Comparison of ENCODE assay signal across 10 cellular contexts in genomic region chr22:47090591-47091240, GRCh38.
DNase-seq lines count a peak whose midpoint lies in the region; ATAC-seq, FAIRE-seq and TF ChIP-seq lines count a peak whose summit lies in the region.
"Had no signal": no experiment of that assay in that cellular context is flagged by ENCODE, and none has a peak within 500 bp of the region (broad histone marks: within the 10 kb centered on the region; RNA-seq: fewer than 3 reads in every experiment).

No MANE protein-coding gene starts in this region.

- H2BK5ac ChIP-seq in H1 (ENCODE audit: low read depth, low read length), result no peak overlapping the region

- no peak for TF ChIP-seq RAD21 in H1 (IDR thresholded peaks at IDR 0.05 in 1 of 2, conservative IDR thresholded peaks at IDR 0.05 in 1 of 2; ENCODE audit: low read depth in 2 of 2, low read length in 2 of 2)

- no peak for TF ChIP-seq POLR2A in H1 (IDR thresholded peaks at IDR 0.05; ENCODE audit: control extremely low read depth in 1 of 2, low read depth in 2 of 2, low read length in 2 of 2)

- H4K8ac ChIP-seq in H1 (ENCODE audit: extremely low read depth, insufficient read depth, low read length), result no peak overlapping the region

- no peak overlapping the region for H2AK5ac ChIP-seq in H1 (ENCODE audit: low read depth, low read length)

- peaks cover 53% of the 10 kb centered on the region for H3K4me1 Mint-ChIP-seq in CD8-positive, alpha-beta T cell (ENCODE audit: low read depth)
- H3K4me1 Mint-ChIP-seq in nephron progenitor cell, result peaks cover 43% of the 10 kb centered on the region

- TF ChIP-seq EP300 in H1 (IDR thresholded peaks at IDR 0.05; ENCODE audit: borderline replicate concordance in 1 of 2, low read depth in 2 of 2, low read length in 2 of 2), result no peak

- H2BK12ac ChIP-seq in H1 (ENCODE audit: low read depth, low read length), result no peak overlapping the region

- no peak overlapping the region for H3K9ac ChIP-seq in H1 (replicated peaks in 1 of 4; ENCODE audit: extremely low read depth in 1 of 4, low read depth in 3 of 4, low read length in 3 of 4)

- H3K23me2 ChIP-seq in H1 (ENCODE audit: low read depth, low read length), result no peaks in the 10 kb centered on the region

- TF ChIP-seq CTCF in CD8-positive, alpha-beta T cell (IDR thresholded peaks at IDR 0.05), result no peak
- TF ChIP-seq CTCF in H1 (IDR thresholded peaks at IDR 0.05; ENCODE audit: control extremely low read depth in 1 of 3, insufficient read depth in 1 of 3, low read depth in 1 of 3, low read length in 3 of 3) (no peak), nephron progenitor cell (IDR thresholded peaks at IDR 0.05) (no peak)

- peak overlapping the region; percentile 76 to 90 for H3K4me2 ChIP-seq in H1 (ENCODE audit: insufficient read depth in 1 of 2, low read depth in 2 of 2, low read length in 2 of 2)

- H3K79me2 ChIP-seq in H1 (ENCODE audit: control insufficient read depth in 1 of 2, insufficient read depth in 2 of 2, low read length in 2 of 2), result no peaks in the 10 kb centered on the region

- H3K36me3 Mint-ChIP-seq in CD8-positive, alpha-beta T cell, result peaks cover 10% of the 10 kb centered on the region
- peaks cover 26% of the 10 kb centered on the region for H3K36me3 Mint-ChIP-seq in nephron progenitor cell (ENCODE audit: low read depth)

- POLR2A ChIA-PET in CD8-positive, alpha-beta T cell (lab: Charles Lee), result no interaction called here
- POLR2A ChIA-PET in H1 (lab: Charles Lee; ENCODE audit: partially characterized antibody), result no interaction called here

- H2BK15ac ChIP-seq in H1 (ENCODE audit: low read length), result no peak overlapping the region

- no peak overlapping the region for H3K18ac ChIP-seq in H1 (ENCODE audit: extremely low read depth, low read length)

- peak overlapping the region; percentile 74 for H3K4me3 Mint-ChIP-seq in CD8-positive, alpha-beta T cell
- H3K4me3 Mint-ChIP-seq in nephron progenitor cell, result peak overlapping the region; percentile 85

- H3K56ac ChIP-seq in H1 (replicated peaks; ENCODE audit: insufficient read length, low read depth, low read length), result no peak overlapping the region

- no peaks in the 10 kb centered on the region for H3K27me3 Mint-ChIP-seq in CD8-positive, alpha-beta T cell (ENCODE audit: low read depth)
- H3K27me3 Mint-ChIP-seq in nephron progenitor cell (ENCODE audit: low read depth, poor library complexity), result peaks cover 15% of the 10 kb centered on the region

- WGBS in H1 (ENCODE audit: extremely low coverage in 1 of 2, insufficient coverage in 1 of 2, insufficient read length in 1 of 2, insufficient replicate concordance in 2 of 2, low coverage in 1 of 2, low lambda C conversion rate in 2 of 2, missing lambda C conversion rate in 1 of 2), 2 experiments, result 14% methylated on average over 23 of the region's 29 CpGs; no CpG with 5 or more reads in 1 of the 2 experiments

- no peaks in the 10 kb centered on the region for H3K9me3 Mint-ChIP-seq in CD8-positive, alpha-beta T cell
- peaks cover 30% of the 10 kb centered on the region for H3K9me3 Mint-ChIP-seq in nephron progenitor cell

- peaks cover 0 to 4% of the 10 kb centered on the region in 2 experiments for H4K20me1 ChIP-seq in H1 (replicated peaks in 1 of 2; ENCODE audit: control insufficient read depth in 1 of 2, insufficient read depth in 2 of 2, low read length in 2 of 2)

- no peaks in the 10 kb centered on the region for H3K27me3 ChIP-seq in CD8-positive, alpha-beta T cell (ENCODE audit: insufficient read depth, low read length)
- H3K27me3 ChIP-seq in SJSA1 (replicated peaks), result no peaks in the 10 kb centered on the region
- H3K27me3 ChIP-seq in H1 (replicated peaks in 1 of 4; ENCODE audit: control insufficient read depth in 3 of 4, extremely low read depth in 1 of 4, insufficient read depth in 3 of 4, low read length in 3 of 4), result no peaks in the 10 kb centered on the region

- H2BK120ac ChIP-seq in H1 (replicated peaks; ENCODE audit: low read depth, low read length), result no peak overlapping the region

- H2AFZ ChIP-seq in H1 (ENCODE audit: low read length), result no peak overlapping the region

- H3K4me1 ChIP-seq in CD8-positive, alpha-beta T cell (ENCODE audit: insufficient read depth, low read length), result peaks cover 9% of the 10 kb centered on the region
- H3K4me1 ChIP-seq in SJSA1 (replicated peaks) (peaks cover 31% of the 10 kb centered on the region), H1 (replicated peaks in 1 of 4; ENCODE audit: control insufficient read depth in 3 of 4, insufficient read depth in 4 of 4, low read length in 3 of 4) (peaks cover 0 to 14% (median 9%) of the 10 kb centered on the region in 4 experiments; a peak in 5 of 7 replicates)

- no peak overlapping the region for H2BK20ac ChIP-seq in H1 (ENCODE audit: low read length)

- intact Hi-C loops in CD8-positive, alpha-beta T cell (cut with DNase I, micrococcal nuclease), result no loop called here

- peak; percentile 80 for ATAC-seq in CD8-positive, alpha-beta T cell
- ATAC-seq in GM21619 (IDR thresholded peaks at IDR 0.05; ENCODE audit: unreplicated experiment), result no peak
- ATAC-seq in GM21576 (IDR thresholded peaks at IDR 0.05; ENCODE audit: unreplicated experiment), result no peak

- peak in 4 of 7 experiments; percentile 8 to 89 (median 27) for DNase-seq in CD8-positive, alpha-beta T cell
- DNase-seq in SJSA1 (ENCODE audit: low read depth in 1 of 2, low spot score in 2 of 2), result peak; percentile 59 to 67
- DNase-seq in H1 (ENCODE audit: low read depth in 1 of 2, low spot score in 2 of 2), result peak in 1 of 2 experiments; percentile 62
- DNase-seq in nephron progenitor cell, result peak; percentile 42
- DNase-seq in GF-D8 (lab: John Stamatoyannopoulos, UW), result no peak
- DNase-seq in mucosa of gallbladder (ENCODE audit: low spot score), result no peak

- no peak overlapping the region for H3K4ac ChIP-seq in H1 (replicated peaks; ENCODE audit: insufficient read length, low read depth, low read length)

- no peak overlapping the region for H3K27ac ChIP-seq in CD8-positive, alpha-beta T cell (ENCODE audit: low read depth, low read length)
- H3K27ac ChIP-seq in SJSA1, result no peak overlapping the region
- H3K27ac ChIP-seq in H1 (ENCODE audit: low read depth, low read length), result no peak overlapping the region

- no peaks in the 10 kb centered on the region for H3K9me3 ChIP-seq in CD8-positive, alpha-beta T cell (ENCODE audit: low read length)
- 0 out of 2 replicates have a peak, but pooled peaks cover 10% of the 10 kb centered on the region for H3K9me3 ChIP-seq in SJSA1 (replicated peaks)
- H3K9me3 ChIP-seq in H1 (ENCODE audit: insufficient read depth in 2 of 2, low read depth in 1 of 2, low read length in 1 of 2), result peaks cover 0 to 4% of the 10 kb centered on the region in 2 experiments; a peak in 3 of 4 replicates

- no peak overlapping the region for H3K23ac ChIP-seq in H1 (ENCODE audit: insufficient read length)

- peak; percentile 42 for FAIRE-seq in H1 (lab: Jason Lieb, UNC)
- FAIRE-seq: GM19239, islet of Langerhans had no signal

- H3K27ac Mint-ChIP-seq in CD8-positive, alpha-beta T cell, result peak overlapping the region; percentile 91
- peak overlapping the region; percentile 45 for H3K27ac Mint-ChIP-seq in nephron progenitor cell

- no peak overlapping the region for H4K91ac ChIP-seq in H1 (replicated peaks; ENCODE audit: insufficient read length, low read length)

- CTCF ChIA-PET in CD8-positive, alpha-beta T cell (lab: Charles Lee), result no interaction called here
- CTCF ChIA-PET in H1 (lab: Charles Lee; ENCODE audit: partially characterized antibody), result interaction anchor here (0.8 kb wide), 1 partner anchor 124 kb away, joined by 3 read pairs; no protein-coding TSS in a partner anchor

- no peaks in the 10 kb centered on the region for H3K36me3 ChIP-seq in CD8-positive, alpha-beta T cell (ENCODE audit: insufficient read depth, low read length)
- peaks cover 6% of the 10 kb centered on the region; the same call in 1 of the 2 replicates for H3K36me3 ChIP-seq in SJSA1
- no peaks in the 10 kb centered on the region for H3K36me3 ChIP-seq in H1 (ENCODE audit: control insufficient read depth in 2 of 4, insufficient read depth in 4 of 4, low read length in 3 of 4)

- no peaks in the 10 kb centered on the region for H3K79me1 ChIP-seq in H1 (ENCODE audit: low read depth, low read length)

- no peak overlapping the region for H3K4me3 ChIP-seq in CD8-positive, alpha-beta T cell (ENCODE audit: low read depth, low read length)
- H3K4me3 ChIP-seq in SJSA1, result no peak overlapping the region
- H3K4me3 ChIP-seq in H1 (ENCODE audit: extremely low read depth in 1 of 4, insufficient read depth in 2 of 4, low read depth in 3 of 4, low read length in 4 of 4), result peak overlapping the region; percentile 27 to 59 (median 32); a peak in 7 of 8 replicates

- no peak overlapping the region for H3K14ac ChIP-seq in H1 (ENCODE audit: insufficient read length)

- no peak overlapping the region for H4K5ac ChIP-seq in H1 (ENCODE audit: insufficient read length, low read depth, low read length)

TF ChIP-seq in H1, 55 proteins besides CTCF, POLR2A, EP300 and RAD21 (continues in another document):
- TF ChIP-seq ZNF274 (IDR thresholded peaks at IDR 0.05; ENCODE audit: borderline replicate concordance, extremely low read depth, low read length), result no peak
- TF ChIP-seq KDM1A (IDR thresholded peaks at IDR 0.05; ENCODE audit: borderline replicate concordance, low read length), result no peak

Comparison
In these comparisons a context has a peak if more than half of its experiments do, and no peak if none do; other contexts are left out.
1. DNase-seq: peak in CD8-positive, alpha-beta T cell (4 of 7), SJSA1 (2 of 2) and nephron progenitor cell (single experiment); none in GF-D8 (single experiment) and mucosa of gallbladder (single experiment).
2. H3K4me3 ChIP-seq: peak in H1 (4 of 4); none in CD8-positive, alpha-beta T cell (single experiment) and SJSA1 (single experiment).